Comparison of ENCODE assay signal across 22 cellular contexts in genomic region chr6:86526238-86526637, GRCh38.
"Had no signal": no experiment of that assay in that cellular context is flagged by ENCODE, and none has a peak within 500 bp of the region (broad histone marks: within the 10 kb centered on the region; RNA-seq: fewer than 3 reads in every experiment).

No MANE protein-coding gene starts in this region.

- H3K9ac ChIP-seq: neural progenitor cell, parathyroid adenoma had no signal

- H3K36me3 ChIP-seq: gastrocnemius medialis, neural progenitor cell, right atrium auricular region, tibial nerve had no signal

- H3K4me2 ChIP-seq: neural progenitor cell had no signal

- ATAC-seq: gastrocnemius medialis, natural killer cell, T-helper 17 cell had no signal

- H3K27me3 ChIP-seq: gastrocnemius medialis, neural progenitor cell, right atrium auricular region, tibial nerve had no signal

- FAIRE-seq: colon had no signal

- DNase-seq: activated CD4-positive, alpha-beta T cell treated with anti-CD3 and anti-CD28 coated beads for 4 hours; activated CD4-positive, alpha-beta T cell treated with anti-CD3 and anti-CD28 coated beads, Interleukin-2, amount 50 U/mL, for 48 hours; activated CD8-positive, alpha-beta memory T cell treated with anti-CD3 and anti-CD28 coated beads for 24 hours; activated effector memory CD4-positive, alpha-beta T cell treated with Interleukin-2 at 50 U/mL for 16 hours; activated naive CD4-positive, alpha-beta T cell treated with Interleukin-2 at 50 U/mL for 16 hours; anterior cingulate cortex; dermis blood vessel endothelial cell; effector CD8-positive, alpha-beta T cell; erythroblast; gastrocnemius medialis; glutamatergic neuron; immature natural killer cell; natural killer cell; occipital lobe; stimulated activated CD4-positive, alpha-beta T cell treated with anti-CD3 and anti-CD28 coated beads, Interleukin-15, amount 100 ng/mL, for 24 hours; stimulated activated naive CD4-positive, alpha-beta T cell treated with Interleukin-2 at 50 U/mL for 16 hours; T-helper 17 cell had no signal

- H3K27ac ChIP-seq: gastrocnemius medialis, neural progenitor cell, parathyroid adenoma, right atrium auricular region, tibial nerve had no signal

- H3K79me2 ChIP-seq: parathyroid adenoma had no signal

- H2AFZ ChIP-seq: neural progenitor cell, parathyroid adenoma had no signal

- H3K9me3 ChIP-seq: gastrocnemius medialis had no signal

- H3K4me1 ChIP-seq: gastrocnemius medialis, neural progenitor cell, parathyroid adenoma, right atrium auricular region, tibial nerve had no signal

- H3K4me3 ChIP-seq: gastrocnemius medialis, neural progenitor cell, right atrium auricular region, tibial nerve had no signal
